Comparison of ENCODE assay signal across 10 cellular contexts in genomic region chr6:90403489-90404381, GRCh38.
A peak's percentile ranks its signal among the peaks of the same experiment; 100 is the strongest.
DNase-seq lines count a peak whose midpoint lies in the region; ATAC-seq, FAIRE-seq and TF ChIP-seq lines count a peak whose summit lies in the region.
"Had no signal": no experiment of that assay in that cellular context is flagged by ENCODE, and none has a peak within 500 bp of the region (broad histone marks: within the 10 kb centered on the region; RNA-seq: fewer than 3 reads in every experiment).

No MANE protein-coding gene starts in this region.

- H3K23ac ChIP-seq in IMR-90 (ENCODE audit: low read depth, low read length) = no peak overlapping the region

- intact Hi-C loops in IMR-90 (cut with micrococcal nuclease) = no loop called here

- ATAC-seq in IMR-90 (ENCODE audit: low read depth) (peak; percentile 90), HG03025 (IDR thresholded peaks at IDR 0.05; ENCODE audit: low FRiP score, unreplicated experiment) (no peak), HG03378 (IDR thresholded peaks at IDR 0.05; ENCODE audit: unreplicated experiment) (no peak)
- ATAC-seq: esophagus mucosa had no signal

- H3K4me1 ChIP-seq in IMR-90 (ENCODE audit: control insufficient read depth, insufficient read depth, low read length) = peaks cover 8% of the 10 kb centered on the region
- H3K4me1 ChIP-seq in keratinocyte (ENCODE audit: control insufficient read depth, extremely low read depth, insufficient read depth, low read length) = peaks cover 16% of the 10 kb centered on the region

- H2BK120ac ChIP-seq in IMR-90 (ENCODE audit: low read depth, low read length) = no peak overlapping the region

- H2AFZ ChIP-seq in IMR-90 (replicated peaks; ENCODE audit: low read length, poor library complexity) = peak overlapping the region; percentile 58
- H2AFZ ChIP-seq in keratinocyte (ENCODE audit: control insufficient read depth, low read length) = no peak overlapping the region

- 19% methylated on average over 4 of the region's 18 CpGs; no CpG with 5 or more reads in 1 of the 2 experiments for WGBS in IMR-90 (ENCODE audit: extremely low coverage in 2 of 2, insufficient read length in 1 of 2), 2 experiments

- no peak overlapping the region for H2AK5ac ChIP-seq in IMR-90 (ENCODE audit: low read depth, low read length)

- CTCF ChIA-PET in AG04450 (lab: Charles Lee) = interaction anchor here (3.3 to 3.8 kb wide), 2 partner anchors 11 to 463 kb away, joined by 15 to 19 read pairs; no protein-coding TSS in a partner anchor
- CTCF ChIA-PET in IMR-90 (lab: Yijun Ruan, JAX) = interaction anchor here (1.7 kb wide), 1 partner anchor 10 kb away, joined by 6 read pairs; no protein-coding TSS in a partner anchor

- peak overlapping the region; percentile 45; the same call in 1 of the 2 replicates for H3K18ac ChIP-seq in IMR-90 (ENCODE audit: low read depth, low read length)

- TF ChIP-seq RAD21 in IMR-90 (IDR thresholded peaks at IDR 0.05; ENCODE audit: low read length) = no peak

- H3K14ac ChIP-seq in IMR-90 (replicated peaks; ENCODE audit: low read depth, low read length) = no peak overlapping the region

- H3K4me3 ChIP-seq in AG04450 (ENCODE audit: low read depth, low read length) (no peak overlapping the region), IMR-90 (ENCODE audit: insufficient read depth, low read depth, low read length) (no peak overlapping the region), keratinocyte (ENCODE audit: control insufficient read depth in 2 of 3, extremely low read depth in 1 of 3, insufficient read depth in 2 of 3, low read depth in 1 of 3, low read length in 3 of 3) (no peak overlapping the region)

- no peak overlapping the region for H4K91ac ChIP-seq in IMR-90 (ENCODE audit: insufficient read depth, low read depth, low read length)

- H3K27ac ChIP-seq in AG04450 (ENCODE audit: low read depth, low read length) (no peak overlapping the region), IMR-90 (ENCODE audit: insufficient read depth, low read length) (no peak overlapping the region), keratinocyte (ENCODE audit: control insufficient read depth, insufficient read depth, low read length) (no peak overlapping the region)

- H4K5ac ChIP-seq in IMR-90 (ENCODE audit: low read depth, low read length) = no peak overlapping the region

- dilution Hi-C loops in IMR-90 (cut with HindIII; ENCODE audit: low sequenced_read_pairs, unreplicated experiment) (no loop called here), keratinocyte (cut with MboI; ENCODE audit: extremely low pct_ligation_motif_present, low sequenced_read_pairs) (no loop called here)

- in situ Hi-C loops in IMR-90 (cut with MboI; ENCODE audit: low sequenced_read_pairs) = no loop called here

- no peak for TF ChIP-seq POLR2A in IMR-90 (IDR thresholded peaks at IDR 0.05; ENCODE audit: low read depth, low read length)

- no peaks in the 10 kb centered on the region for H3K79me1 ChIP-seq in IMR-90 (ENCODE audit: low read depth in 1 of 2, low read length in 2 of 2)

- POLR2A ChIA-PET in AG04450 (lab: Yijun Ruan, JAX) (interaction anchor here (1.1 kb wide), 1 partner anchor 10 kb away, joined by 3 read pairs; no protein-coding TSS in a partner anchor), IMR-90 (lab: Charles Lee; ENCODE audit: unreplicated experiment) (no interaction called here)

- no peaks in the 10 kb centered on the region for H3K36me3 ChIP-seq in IMR-90 (ENCODE audit: control insufficient read depth, insufficient read depth, low read length)
- H3K36me3 ChIP-seq in keratinocyte (ENCODE audit: control insufficient read depth in 2 of 2, extremely low read depth in 1 of 2, insufficient read depth in 2 of 2, low read length in 2 of 2) = no peaks in the 10 kb centered on the region

- H4K20me1 ChIP-seq in IMR-90 (ENCODE audit: insufficient read depth, low read length) = no peaks in the 10 kb centered on the region
- no peaks in the 10 kb centered on the region for H4K20me1 ChIP-seq in keratinocyte (ENCODE audit: control insufficient read depth, extremely low read depth, insufficient read depth, low read length)

- H2BK5ac ChIP-seq in IMR-90 (ENCODE audit: low read depth, low read length, poor library complexity, severe bottlenecking) = no peak overlapping the region

- H3K9me1 ChIP-seq in IMR-90 (ENCODE audit: insufficient read depth, low read length) (peaks cover 5% of the 10 kb centered on the region; the same call in 1 of the 2 replicates), keratinocyte (ENCODE audit: control insufficient read depth, extremely low read depth, insufficient read depth, low read length) (peaks cover 4% of the 10 kb centered on the region)

- peak; percentile 17 for FAIRE-seq in keratinocyte (lab: Jason Lieb, UNC)
- FAIRE-seq: TTC549 had no signal

- no peak overlapping the region for H2BK15ac ChIP-seq in IMR-90 (ENCODE audit: low read depth, low read length)

- H4K8ac ChIP-seq in IMR-90 (ENCODE audit: low read depth in 2 of 2, low read length in 2 of 2) = peak overlapping the region in 1 of 2 experiments; percentile 39; a peak in 1 of 4 replicates

- no peaks in the 10 kb centered on the region for H3K79me2 ChIP-seq in keratinocyte (ENCODE audit: control insufficient read depth, insufficient read depth, low read length)

- H3K4ac ChIP-seq in IMR-90 (ENCODE audit: low read depth, low read length) = no peak overlapping the region

- H3K56ac ChIP-seq in IMR-90 (ENCODE audit: extremely low read depth, insufficient read depth, low read length) = no peak overlapping the region

- peak overlapping the region; percentile 64; the same call in 1 of the 2 replicates for H3K4me2 ChIP-seq in IMR-90 (ENCODE audit: low read depth, low read length)
- no peak overlapping the region for H3K4me2 ChIP-seq in keratinocyte (ENCODE audit: control insufficient read depth, extremely low read depth, insufficient read depth, low read depth, low read length)

- H3K27me3 ChIP-seq in AG04450 (ENCODE audit: control insufficient read depth, insufficient read depth, low read length) = peaks cover 4% of the 10 kb centered on the region
- peaks cover 12% of the 10 kb centered on the region for H3K27me3 ChIP-seq in IMR-90 (ENCODE audit: control insufficient read depth, insufficient read depth, low read length)
- H3K27me3 ChIP-seq in keratinocyte (ENCODE audit: control insufficient read depth, extremely low read depth, insufficient read depth, low read length) = no peaks in the 10 kb centered on the region

- no peak overlapping the region for H3K9ac ChIP-seq in IMR-90 (ENCODE audit: low read depth, low read length)
- no peak overlapping the region for H3K9ac ChIP-seq in keratinocyte (ENCODE audit: control insufficient read depth, extremely low read depth, insufficient read depth, low read length)

- H2AK9ac ChIP-seq in IMR-90 (replicated peaks; ENCODE audit: low read depth, low read length, poor library complexity) = peak overlapping the region; percentile 12

- peak; percentile 24; the same call in 1 of the 2 replicates for TF ChIP-seq CTCF in AG04450 (IDR thresholded peaks at IDR 0.05; ENCODE audit: low read depth, low read length)
- no peak for TF ChIP-seq CTCF in IMR-90 (conservative IDR thresholded peaks at IDR 0.05; ENCODE audit: low read depth, low read length)
- TF ChIP-seq CTCF in keratinocyte (optimal IDR thresholded peaks at IDR 0.05 in 1 of 3, IDR thresholded peaks at IDR 0.05 in 1 of 3, conservative IDR thresholded peaks at IDR 0.05 in 1 of 3; ENCODE audit: extremely low read depth in 1 of 3, insufficient read depth in 2 of 3, low read length in 3 of 3) = no peak

- no TSS peak for BruUV-seq in IMR-90 (replicated peaks; lab: Mats Ljungman, UMichigan)

- peak; percentile 71 for DNase-seq in AG04450 (ENCODE audit: low read depth, low spot score)
- DNase-seq in IMR-90 = peak; percentile 90
- peak; percentile 93 for DNase-seq in amniotic epithelial cell (ENCODE audit: low read depth)
- DNase-seq in keratinocyte (ENCODE audit: low read depth, low spot score) = no peak
- DNase-seq in GM19240 (ENCODE audit: insufficient read length, low spot score) = no peak
- no peak for DNase-seq in NCI-H1105 treated with DMSO at 0.1 percent for 48 hours (lab: John Stamatoyannopoulos, UW)

- no peak overlapping the region for H2BK20ac ChIP-seq in IMR-90 (ENCODE audit: low read depth, low read length)

- H3K9me3 ChIP-seq in AG04450 (ENCODE audit: control insufficient read depth, insufficient read depth, low read length) (peaks cover 5% of the 10 kb centered on the region; the same call in 1 of the 2 replicates), IMR-90 (ENCODE audit: control insufficient read depth, insufficient read depth, low read length) (no peaks in the 10 kb centered on the region), keratinocyte (ENCODE audit: control insufficient read depth, low read depth, low read length) (no peaks in the 10 kb centered on the region)

TF ChIP-seq in IMR-90, 13 proteins besides CTCF, POLR2A, EP300 and RAD21:
- TF ChIP-seq CEBPB (IDR thresholded peaks at IDR 0.05; ENCODE audit: low read depth, low read length) = peak; percentile 82
- peak; percentile 2; the same call in 1 of the 2 replicates for TF ChIP-seq BHLHE40 (IDR thresholded peaks at IDR 0.05; ENCODE audit: low read depth, low read length)
- TF ChIP-seq NFE2L2 (IDR thresholded peaks at IDR 0.05; ENCODE audit: low read depth, low read length) = no peak
- peak; percentile 49; the same call in 1 of the 2 replicates for TF ChIP-seq MXI1 (IDR thresholded peaks at IDR 0.05; ENCODE audit: borderline replicate concordance, low read depth, low read length)
- no peak for TF ChIP-seq USF2 (IDR thresholded peaks at IDR 0.05; ENCODE audit: low read depth, low read length)

Comparison
In these comparisons a context has a peak if more than half of its experiments do, and no peak if none do; other contexts are left out.
1. DNase-seq: peak in AG04450 (single experiment), IMR-90 (single experiment) and amniotic epithelial cell (single experiment); none in keratinocyte (single experiment), GM19240 (single experiment) and NCI-H1105 treated with DMSO at 0.1 percent for 48 hours (single experiment).